ENCODE assay signal across 8 cellular contexts in the genomic region with DNA sequence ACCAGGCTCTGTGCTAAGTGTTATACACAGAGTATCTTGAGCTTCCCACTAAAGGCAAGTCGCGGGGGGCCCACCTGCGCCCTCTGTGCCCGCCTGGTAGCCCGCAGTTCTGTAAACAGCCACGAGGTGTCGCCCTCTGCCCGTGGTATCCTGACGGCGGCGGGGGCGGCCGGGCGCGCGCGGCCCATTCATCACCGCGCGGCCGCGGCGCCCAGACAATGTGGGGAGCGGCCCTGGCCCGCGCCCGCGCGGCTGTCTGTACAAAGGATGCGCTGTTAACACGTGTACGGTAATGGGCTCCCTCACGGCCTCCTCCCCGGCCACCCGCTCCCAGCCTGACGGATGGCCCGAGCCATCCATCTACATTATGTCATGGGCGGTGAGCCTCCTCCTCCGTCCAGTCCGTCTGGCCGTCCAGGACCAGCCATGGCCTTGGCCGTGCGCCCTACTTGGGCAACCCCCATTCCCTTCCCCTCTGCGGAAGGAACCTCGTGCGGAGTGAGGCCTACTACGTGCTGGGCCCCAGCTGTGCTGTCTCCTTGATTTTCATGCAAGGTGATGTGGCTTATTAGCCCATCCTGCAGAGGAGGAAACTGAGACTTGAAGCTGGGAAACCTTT.
A peak's percentile ranks its signal among the peaks of the same experiment; 100 is the strongest.
DNase-seq lines count a peak whose midpoint lies in the region; ATAC-seq and TF ChIP-seq lines count a peak whose summit lies in the region.

No MANE protein-coding gene starts in this region.

- peak; percentile 49 for DNase-seq in NCI-H345 (lab: John Stamatoyannopoulos, UW)
- DNase-seq in activated T-cell treated with anti-CD3 and anti-CD28 coated beads, Interleukin-2, amount 50 U/mL, for 48 hours: peak; percentile 67 to 75
- peak; percentile 6 to 15 for DNase-seq in foreskin keratinocyte
- DNase-seq in neuronal stem cell (ENCODE audit: low spot score): peak; percentile 67
- DNase-seq in tibial artery: peak; percentile 30 to 74
- DNase-seq in mesenteric fat pad (ENCODE audit: low spot score): no peak

- H3K9me3 ChIP-seq in neuronal stem cell (replicated peaks in 1 of 2; ENCODE audit: control insufficient read depth in 2 of 2, insufficient read depth in 1 of 2, low read depth in 1 of 2, low read length in 2 of 2) (peaks cover 4 to 10% of the 10 kb centered on the region in 2 donors), tibial artery (peaks cover 0 to 6% (median 0%) of the 10 kb centered on the region in 3 donors)

- no peak overlapping the region for H3K14ac ChIP-seq in neuronal stem cell (ENCODE audit: low read length)

- H3K4me2 ChIP-seq in neuronal stem cell (ENCODE audit: insufficient read depth, low read length, poor library complexity, severe bottlenecking): peak overlapping the region; percentile 57

- peak overlapping the region; percentile 41 for H2BK15ac ChIP-seq in neuronal stem cell (ENCODE audit: low read length)

- H3K4me3 ChIP-seq in neuronal stem cell (ENCODE audit: low read length in 2 of 2): peak overlapping the region in 1 of 2 donors; percentile 7
- peak overlapping the region; percentile 31 to 42 for H3K4me3 ChIP-seq in tibial artery

- peak overlapping the region; percentile 39 for H3K9ac ChIP-seq in neuronal stem cell (ENCODE audit: low read depth, low read length, poor library complexity)

- peak overlapping the region; percentile 38 for H2AK5ac ChIP-seq in neuronal stem cell (ENCODE audit: low read depth, low read length)

- no peak overlapping the region for H3K27ac ChIP-seq in foreskin keratinocyte
- no peak overlapping the region for H3K27ac ChIP-seq in neuronal stem cell (replicated peaks; ENCODE audit: low read length)
- H3K27ac ChIP-seq in tibial artery: no peak overlapping the region

- H3K27me3 ChIP-seq in foreskin keratinocyte (no peaks in the 10 kb centered on the region), neuronal stem cell (ENCODE audit: control insufficient read depth in 3 of 3, insufficient read depth in 3 of 3, low read depth in 1 of 3, low read length in 3 of 3) (no peaks in the 10 kb centered on the region), tibial artery (no peaks in the 10 kb centered on the region)

- H2AFZ ChIP-seq in neuronal stem cell (ENCODE audit: low read length): peak overlapping the region; percentile 76

- no peak overlapping the region for H4K8ac ChIP-seq in neuronal stem cell (ENCODE audit: low read depth, low read length)

- ATAC-seq in foreskin keratinocyte (peak; percentile 83), HG03354 (IDR thresholded peaks at IDR 0.05; ENCODE audit: poor library complexity, severe bottlenecking, unreplicated experiment) (no peak)

- H3K18ac ChIP-seq in neuronal stem cell (ENCODE audit: low read length): peak overlapping the region; percentile 81

- peak; percentile 64; the same call in 2 of the 3 replicates for TF ChIP-seq CTCF in GM12872 (IDR thresholded peaks at IDR 0.05; ENCODE audit: insufficient read depth, low read depth, low read length)
- TF ChIP-seq CTCF in foreskin keratinocyte (conservative IDR thresholded peaks at IDR 0.05): peak; percentile 94
- peak; percentile 88 to 97 for TF ChIP-seq CTCF in tibial artery (IDR thresholded peaks at IDR 0.05)

- H2BK120ac ChIP-seq in neuronal stem cell (ENCODE audit: low read depth, low read length): no peak overlapping the region

- H4K91ac ChIP-seq in neuronal stem cell (ENCODE audit: low read depth, low read length, poor library complexity): peak overlapping the region; percentile 80

- H3K36me3 ChIP-seq in neuronal stem cell (replicated peaks in 1 of 2; ENCODE audit: control insufficient read depth in 2 of 2, insufficient read depth in 2 of 2, low read length in 2 of 2): no peaks in the 10 kb centered on the region
- H3K36me3 ChIP-seq in tibial artery: no peaks in the 10 kb centered on the region

- no peaks in the 10 kb centered on the region for H3K79me1 ChIP-seq in neuronal stem cell (ENCODE audit: low read depth, low read length)

- peak overlapping the region; percentile 7 for H2BK5ac ChIP-seq in neuronal stem cell (ENCODE audit: low read length)

- peak overlapping the region; percentile 52 for H3K23ac ChIP-seq in neuronal stem cell (ENCODE audit: low read depth, low read length, poor library complexity)

- no peaks in the 10 kb centered on the region for H3K4me1 ChIP-seq in foreskin keratinocyte
- peaks cover 9 to 21% of the 10 kb centered on the region in 2 donors for H3K4me1 ChIP-seq in neuronal stem cell (ENCODE audit: control insufficient read depth in 2 of 2, insufficient read depth in 1 of 2, low read depth in 1 of 2, low read length in 2 of 2)
- peaks cover 0 to 6% (median 2%) of the 10 kb centered on the region in 4 donors for H3K4me1 ChIP-seq in tibial artery

- no peak overlapping the region for H3K4ac ChIP-seq in neuronal stem cell (ENCODE audit: low read length)

- peak overlapping the region; percentile 47 for H2BK12ac ChIP-seq in neuronal stem cell (ENCODE audit: low read length)

- intact Hi-C loops in tibial artery (cut with DNase I; ENCODE audit: low total_unique reads): loop anchor here (10.0 kb wide), 1 partner anchor 1048 kb away; the partner anchor contains the start of gene MN1

- WGBS in neuronal stem cell (ENCODE audit: extremely low coverage in 2 of 2, insufficient read length in 2 of 2, insufficient replicate concordance in 1 of 2), 2 donors: no CpG with 5 or more reads among the region's 47 CpGs
